1 cellular context compared by ENCODE assay signal in the genomic region with DNA sequence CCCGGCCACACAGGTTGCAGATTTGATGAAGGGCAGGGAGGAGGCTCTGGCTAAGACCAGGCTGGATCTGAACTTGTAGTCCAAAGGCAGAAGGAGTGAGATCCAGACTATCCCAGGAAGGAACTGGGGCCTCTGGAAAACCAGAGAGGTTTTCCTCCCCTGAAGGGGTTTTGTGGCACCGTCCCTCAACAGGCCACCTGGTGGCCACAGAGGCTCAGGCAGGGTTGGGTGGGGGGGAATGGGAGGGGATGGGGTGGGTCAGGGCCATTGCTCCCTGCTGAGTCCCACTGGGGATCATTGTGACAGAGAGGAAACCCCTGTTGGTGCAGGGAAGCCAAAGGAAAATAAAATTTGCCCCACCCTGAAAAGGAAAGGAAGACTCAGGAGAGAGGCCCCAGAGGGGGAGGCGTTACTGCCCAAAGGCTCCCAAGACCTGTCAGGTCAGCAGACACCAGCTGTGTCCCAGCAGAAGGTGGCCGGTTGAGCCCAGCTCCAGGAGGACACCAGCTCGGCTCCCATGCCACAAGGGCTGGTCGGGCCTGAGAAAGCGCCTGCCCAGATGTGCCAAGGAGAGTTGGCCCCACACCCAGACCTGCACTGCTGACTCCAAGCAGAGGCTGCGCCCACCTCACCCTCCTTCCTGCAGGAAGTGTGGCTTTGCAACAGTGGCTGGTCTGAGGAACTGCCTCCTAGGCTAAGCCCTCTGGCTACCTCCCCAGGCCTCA.
TF ChIP-seq lines count a peak whose summit lies in the region.

No MANE protein-coding gene starts in this region.

TF ChIP-seq in H1, 55 proteins besides CTCF, POLR2A, EP300 and RAD21 (continued from another document):
- no peak for TF ChIP-seq NRF1 (IDR thresholded peaks at IDR 0.05; ENCODE audit: low read depth, low read length)
